ENCODE assay signal across 9 cellular contexts in genomic region chr11:18393581-18394299, GRCh38. TPM values are rescaled to one million over a fixed set of nuclear protein-coding genes. Genes with fewer than 3 reads are reported as not detected.
DNase-seq lines count a peak whose midpoint lies in the region; ATAC-seq and TF ChIP-seq lines count a peak whose summit lies in the region.
"Had no signal": no experiment of that assay in that cellular context is flagged by ENCODE, and none has a peak within 500 bp of the region (broad histone marks: within the 10 kb centered on the region; RNA-seq: fewer than 3 reads in every experiment).

No MANE protein-coding gene starts in this region.

- H3K36me3 ChIP-seq in DOHH2 (ENCODE audit: control insufficient read depth, low read length) (peaks cover 42% of the 10 kb centered on the region), right lobe of liver (peaks cover 0 to 23% (median 14%) of the 10 kb centered on the region in 4 donors), suprapubic skin (peaks cover 20% of the 10 kb centered on the region)

- H3K9me2 ChIP-seq in DOHH2 (replicated peaks; ENCODE audit: control insufficient read depth, low read length), result no peaks in the 10 kb centered on the region

- peak overlapping the region; percentile 81 for H3K4me2 ChIP-seq in DOHH2 (ENCODE audit: low read length)

- peaks cover 51% of the 10 kb centered on the region for H3K79me2 ChIP-seq in DOHH2 (ENCODE audit: control insufficient read depth, low read length)

- DNase-seq in HS-27A (ENCODE audit: low read depth), result peak; percentile 64
- peak; percentile 97 for DNase-seq in amniotic epithelial cell (ENCODE audit: low read depth)
- no peak for DNase-seq in right lobe of liver
- DNase-seq in suprapubic skin (ENCODE audit: low spot score in 2 of 2), result no peak
- no peak for DNase-seq in amniotic stem cell (lab: John Stamatoyannopoulos, UW)

- ATAC-seq in right lobe of liver, result peak in 3 of 4 donors; percentile 0 to 4 (median 1)
- ATAC-seq in HG03108 (IDR thresholded peaks at IDR 0.05; ENCODE audit: unreplicated experiment), result no peak
- no peak for ATAC-seq in HG02840 (IDR thresholded peaks at IDR 0.05; ENCODE audit: low FRiP score, unreplicated experiment)

- H3K27ac ChIP-seq in DOHH2 (ENCODE audit: low read depth, low read length), result peak overlapping the region; percentile 90
- peak overlapping the region; percentile 95 to 100 (median 98) for H3K27ac ChIP-seq in right lobe of liver
- peak overlapping the region; percentile 99 for H3K27ac ChIP-seq in suprapubic skin

- intact Hi-C loops in right lobe of liver (cut with DNase I), result no loop called here

- WGBS in right lobe of liver (ENCODE audit: insufficient coverage, low coverage, low lambda C conversion rate, missing lambda C conversion rate), result 63% methylated on average over 17 of the region's 22 CpGs
- whole genome bisulfite sequencing in suprapubic skin, result 64% methylated on average over 22 of the region's 22 CpGs

- peak overlapping the region; percentile 99 for H3K4me3 ChIP-seq in DOHH2 (ENCODE audit: low read length)
- peak overlapping the region; percentile 83 to 94 (median 93) for H3K4me3 ChIP-seq in right lobe of liver
- H3K4me3 ChIP-seq in suprapubic skin, result peak overlapping the region; percentile 70

- TF ChIP-seq CTCF in DOHH2 (IDR thresholded peaks at IDR 0.05; ENCODE audit: low read depth, low read length, poor library complexity, severe bottlenecking) (no peak), right lobe of liver (IDR thresholded peaks at IDR 0.05) (no peak), suprapubic skin (IDR thresholded peaks at IDR 0.05) (no peak)

- TF ChIP-seq POLR2A in right lobe of liver (IDR thresholded peaks at IDR 0.05), result no peak
- TF ChIP-seq POLR2A in suprapubic skin (IDR thresholded peaks at IDR 0.05), result no peak

- peaks cover 34% of the 10 kb centered on the region for H3F3A ChIP-seq in DOHH2 (ENCODE audit: control insufficient read depth, insufficient read depth)

- H4K20me1 ChIP-seq in DOHH2 (ENCODE audit: control insufficient read depth, insufficient read depth, low read depth, low read length), result peaks cover 21% of the 10 kb centered on the region

- H3K9me3 ChIP-seq in DOHH2 (ENCODE audit: control insufficient read depth, insufficient read depth, low read length) (no peaks in the 10 kb centered on the region), right lobe of liver (no peaks in the 10 kb centered on the region), suprapubic skin (no peaks in the 10 kb centered on the region)

- H3K27me3 ChIP-seq in DOHH2 (ENCODE audit: control insufficient read depth, low read length), result no peaks in the 10 kb centered on the region
- no peaks in the 10 kb centered on the region for H3K27me3 ChIP-seq in right lobe of liver
- no peaks in the 10 kb centered on the region for H3K27me3 ChIP-seq in suprapubic skin

- no peak for TF ChIP-seq EP300 in suprapubic skin (IDR thresholded peaks at IDR 0.05)

- H3K4me1 ChIP-seq in DOHH2 (ENCODE audit: control insufficient read depth, low read length), result peaks cover 28% of the 10 kb centered on the region
- peaks cover 0 to 14% (median 4%) of the 10 kb centered on the region in 4 donors for H3K4me1 ChIP-seq in right lobe of liver
- peaks cover 38% of the 10 kb centered on the region for H3K4me1 ChIP-seq in suprapubic skin

RNA-seq across cellular contexts. Expression of gene LDHA, which starts 0.6 kb away (rescaled TPM):
- total RNA-seq in right lobe of liver (100 to 1,000 TPM; 227 to 866 (median 656) TPM), suprapubic skin (100 to 1,000 TPM; 438 to 724 (median 616) TPM)

RNA-seq across cellular contexts. Expression of gene LDHC, which starts 18.4 kb away (rescaled TPM):
- 1 to 10 TPM in 2 of 6 experiments, under 1 TPM in 1, not detected in 3; 0.61 to 1.6 (median 1.5) TPM for total RNA-seq in right lobe of liver
- total RNA-seq in suprapubic skin, result not detected
- total RNA-seq: M059J had no signal

Comparison
In these comparisons a context has a peak if more than half of its experiments do, and no peak if none do; other contexts are left out.
1. DNase-seq: peak in HS-27A (single experiment) and amniotic epithelial cell (single experiment); none in right lobe of liver (0 of 3), suprapubic skin (0 of 2) and amniotic stem cell (single experiment).
2. ATAC-seq: peak in right lobe of liver (3 of 4); none in HG03108 (single experiment) and HG02840 (single experiment).
3. Peak in every context shown above with its lines, with median percentiles within 50 percentile points of each other: H3K27ac ChIP-seq and H3K4me3 ChIP-seq.